Comparison of ENCODE assay signal across 16 cellular contexts in the genomic region with DNA sequence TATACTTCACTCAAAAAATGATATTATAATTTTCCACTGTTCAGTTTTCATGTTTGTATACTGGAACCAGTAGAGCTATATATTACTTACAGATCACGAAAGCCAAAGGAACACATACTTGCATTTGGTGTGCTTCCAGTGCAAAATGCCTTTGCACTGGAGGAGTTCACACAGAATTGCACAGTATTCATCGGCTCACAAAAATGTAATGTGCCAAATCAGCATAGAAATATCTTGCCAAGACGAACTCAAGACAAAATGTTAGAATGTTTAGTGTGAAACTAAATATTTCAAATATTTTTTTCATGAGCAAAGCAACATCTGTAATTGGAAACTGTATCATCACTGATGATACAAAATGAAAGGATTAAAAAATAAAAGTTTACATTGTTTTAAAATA.
"Had no signal": no experiment of that assay in that cellular context is flagged by ENCODE, and none has a peak within 500 bp of the region (broad histone marks: within the 10 kb centered on the region; RNA-seq: fewer than 3 reads in every experiment).

No MANE protein-coding gene starts in this region.

- H3K27me3 Mint-ChIP-seq: activated naive CD8-positive, alpha-beta T cell treated with anti-CD3 and anti-CD28 coated beads, Interleukin-2, amount 50 U/mL, for 24 hours; brain; central memory CD8-positive, alpha-beta T cell; dendritic cell treated with granulocyte-macrophage colony-stimulating factor and Interleukin-4, amounts not matched to agents 40 ng/mL and 50 ng/mL, for 4 days; stimulated activated naive CD8-positive, alpha-beta T cell treated with anti-CD3 and anti-CD28 coated beads, Interleukin-15, amount 100 ng/mL, for 72 hours had no signal

- H3K4me3 ChIP-seq: gastroesophageal sphincter, hepatocyte, neural progenitor cell, pancreas, thoracic aorta had no signal

- DNase-seq: activated CD4-positive, alpha-beta T cell treated with anti-CD3 and anti-CD28 coated beads for 48 hours; activated CD8-positive, alpha-beta memory T cell treated with anti-CD3 and anti-CD28 coated beads, Interleukin-2, amount 50 U/mL, for 48 hours; activated CD8-positive, alpha-beta T cell treated with anti-CD3 and anti-CD28 coated beads, Interleukin-2, amount 10 ng/mL, durations not matched to agents 7 days and 5 days; activated naive CD8-positive, alpha-beta T cell treated with anti-CD3 and anti-CD28 coated beads, Interleukin-2, amount 50 U/mL, for 24 hours; kidney glomerular epithelial cell; pancreas; stimulated activated CD4-positive, alpha-beta T cell treated with anti-CD3 and anti-CD28 coated beads, Interleukin-2, amount 100 ng/mL, for 48 hours; stimulated activated naive CD8-positive, alpha-beta T cell treated with anti-CD3 and anti-CD28 coated beads, Interleukin-15, amount 100 ng/mL, for 72 hours had no signal

- H3K36me3 Mint-ChIP-seq: brain, neural progenitor cell, WTC11 had no signal

- H3K27ac Mint-ChIP-seq: activated CD8-positive, alpha-beta T cell treated with anti-CD3 and anti-CD28 coated beads, Interleukin-2, amount 10 ng/mL, durations not matched to agents 7 days and 5 days; activated naive CD8-positive, alpha-beta T cell treated with anti-CD3 and anti-CD28 coated beads, Interleukin-2, amount 50 U/mL, for 24 hours; brain; dendritic cell treated with granulocyte-macrophage colony-stimulating factor and Interleukin-4, amounts not matched to agents 40 ng/mL and 50 ng/mL, for 4 days; neural progenitor cell; stimulated activated naive CD8-positive, alpha-beta T cell treated with anti-CD3 and anti-CD28 coated beads, Interleukin-15, amount 100 ng/mL, for 72 hours; WTC11 had no signal

- H3K9me3 Mint-ChIP-seq: brain; dendritic cell treated with granulocyte-macrophage colony-stimulating factor and Interleukin-4, amounts not matched to agents 40 ng/mL and 50 ng/mL, for 4 days; neural progenitor cell; WTC11 had no signal

- H3K4me3 Mint-ChIP-seq: activated CD8-positive, alpha-beta T cell treated with anti-CD3 and anti-CD28 coated beads, Interleukin-2, amount 10 ng/mL, durations not matched to agents 7 days and 5 days; activated naive CD8-positive, alpha-beta T cell treated with anti-CD3 and anti-CD28 coated beads, Interleukin-2, amount 50 U/mL, for 24 hours; brain; central memory CD8-positive, alpha-beta T cell; dendritic cell treated with granulocyte-macrophage colony-stimulating factor and Interleukin-4, amounts not matched to agents 40 ng/mL and 50 ng/mL, for 4 days; neural progenitor cell; stimulated activated naive CD8-positive, alpha-beta T cell treated with anti-CD3 and anti-CD28 coated beads, Interleukin-15, amount 100 ng/mL, for 72 hours; WTC11 had no signal

- H3K4me1 Mint-ChIP-seq: activated naive CD8-positive, alpha-beta T cell treated with anti-CD3 and anti-CD28 coated beads, Interleukin-2, amount 50 U/mL, for 24 hours; central memory CD8-positive, alpha-beta T cell; stimulated activated naive CD8-positive, alpha-beta T cell treated with anti-CD3 and anti-CD28 coated beads, Interleukin-15, amount 100 ng/mL, for 72 hours had no signal
